13 cellular contexts compared by ENCODE assay signal in the genomic region with DNA sequence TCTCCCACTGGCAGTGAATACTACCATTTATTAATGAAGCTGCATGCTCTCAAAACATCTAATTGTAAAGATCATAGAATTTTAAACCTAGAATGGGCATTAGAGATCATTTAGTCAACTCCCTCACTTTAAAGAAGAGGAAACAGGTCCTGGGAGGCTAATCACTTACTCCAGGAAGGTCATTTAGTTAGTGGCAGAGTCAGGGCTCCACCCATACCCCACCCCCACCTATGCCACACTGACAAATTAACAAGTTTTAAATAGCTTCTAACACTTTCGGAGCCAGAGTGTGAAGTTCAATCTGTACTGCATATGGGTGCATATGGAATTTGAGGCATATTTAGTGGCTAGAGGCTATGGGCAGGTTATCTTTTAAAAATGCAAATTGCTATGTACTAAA.
DNase-seq lines count a peak whose midpoint lies in the region; TF ChIP-seq lines count a peak whose summit lies in the region.
"Had no signal": no experiment of that assay in that cellular context is flagged by ENCODE, and none has a peak within 500 bp of the region (broad histone marks: within the 10 kb centered on the region; RNA-seq: fewer than 3 reads in every experiment).

No MANE protein-coding gene starts in this region.

- H3K9ac ChIP-seq in HUES64 (ENCODE audit: low read depth, low read length) = peak overlapping the region; percentile 4; the same call in 1 of the 2 replicates
- no peak overlapping the region for H3K9ac ChIP-seq in subcutaneous abdominal adipose tissue (ENCODE audit: low read length in 5 of 5)
- H3K9ac ChIP-seq: KMS-11 had no signal

- H3K27ac ChIP-seq in HUES64 (ENCODE audit: low read depth, low read length) (no peak overlapping the region), subcutaneous abdominal adipose tissue (ENCODE audit: low read depth, low read length) (peak overlapping the region; percentile 25)
- H3K27ac ChIP-seq: KMS-11 had no signal

- DNase-seq in left kidney (ENCODE audit: low read depth, low spot score) (peak; percentile 10), NCI-H226 (no peak), anterior cingulate cortex (lab: John Stamatoyannopoulos, UW) (no peak), pons (ENCODE audit: low spot score) (no peak)
- DNase-seq: BE2C; CD8-positive, alpha-beta memory T cell; GF-D8; NCI-H187 treated with DMSO at 0.1 percent for 48 hours; NCI-H510A had no signal

- H3K4me3 Mint-ChIP-seq in brain = peak overlapping the region in 1 of 5 experiments; percentile 70
- H3K4me3 Mint-ChIP-seq: CD8-positive, alpha-beta memory T cell had no signal

- H3K9me3 ChIP-seq in HUES64 (ENCODE audit: insufficient read depth, low read depth, low read length) (no peaks in the 10 kb centered on the region), subcutaneous abdominal adipose tissue (ENCODE audit: control insufficient read depth in 5 of 5, low read length in 5 of 5) (no peaks in the 10 kb centered on the region)
- H3K9me3 ChIP-seq: BE2C had no signal

- 38% methylated on average over 1 of the region's 1 CpG for WGBS in HUES64

- peak overlapping the region in 3 of 5 experiments; percentile 77 to 98 (median 92) for H3K27ac Mint-ChIP-seq in brain
- H3K27ac Mint-ChIP-seq: CD8-positive, alpha-beta memory T cell had no signal

- no peaks in the 10 kb centered on the region for H3K36me3 Mint-ChIP-seq in brain
- H3K36me3 Mint-ChIP-seq: CD8-positive, alpha-beta memory T cell had no signal

- peaks cover 8% of the 10 kb centered on the region for H3K27me3 Mint-ChIP-seq in brain

- H3K27me3 ChIP-seq in HUES64 (ENCODE audit: insufficient read depth, low read length) (no peaks in the 10 kb centered on the region), subcutaneous abdominal adipose tissue (ENCODE audit: control insufficient read depth in 5 of 5, insufficient read depth in 4 of 5, low read length in 5 of 5) (peaks cover 0 to 3% (median 0%) of the 10 kb centered on the region in 5 donors)
- H3K27me3 ChIP-seq: BE2C had no signal

- TF ChIP-seq CTCF in brain (conservative IDR thresholded peaks at IDR 0.05) = no peak

- H3K9me3 Mint-ChIP-seq in brain = no peaks in the 10 kb centered on the region
- H3K9me3 Mint-ChIP-seq: CD8-positive, alpha-beta memory T cell had no signal

- no peak overlapping the region for H3K4me3 ChIP-seq in HUES64 (ENCODE audit: low read length)
- no peak overlapping the region for H3K4me3 ChIP-seq in subcutaneous abdominal adipose tissue (ENCODE audit: low read depth in 1 of 5, low read length in 5 of 5)

- H3K4me1 ChIP-seq in HUES64 (ENCODE audit: insufficient read depth, low read length) (peaks cover 16% of the 10 kb centered on the region), subcutaneous abdominal adipose tissue (ENCODE audit: control insufficient read depth in 5 of 5, insufficient read depth in 5 of 5, low read length in 5 of 5) (peaks cover 2 to 60% (median 15%) of the 10 kb centered on the region in 5 donors)
- H3K4me1 ChIP-seq: BE2C had no signal

- H3K36me3 ChIP-seq in HUES64 (ENCODE audit: insufficient read depth, low read length) (no peaks in the 10 kb centered on the region), subcutaneous abdominal adipose tissue (ENCODE audit: control insufficient read depth in 5 of 5, insufficient read depth in 5 of 5, low read length in 5 of 5) (no peaks in the 10 kb centered on the region)
- H3K36me3 ChIP-seq: BE2C had no signal

- H3K4me1 Mint-ChIP-seq in brain = peaks cover 69% of the 10 kb centered on the region
